9 cellular contexts compared by ENCODE assay signal in genomic region chr21:42746593-42747266, GRCh38.
A peak's percentile ranks its signal among the peaks of the same experiment; 100 is the strongest.
DNase-seq lines count a peak whose midpoint lies in the region; ATAC-seq, FAIRE-seq and TF ChIP-seq lines count a peak whose summit lies in the region.
"Had no signal": no experiment of that assay in that cellular context is flagged by ENCODE, and none has a peak within 500 bp of the region (broad histone marks: within the 10 kb centered on the region; RNA-seq: fewer than 3 reads in every experiment).

No MANE protein-coding gene starts in this region.

- H3K27ac Mint-ChIP-seq in CD4-positive, alpha-beta memory T cell: peak overlapping the region; percentile 84 to 99 (median 96)
- H3K27ac Mint-ChIP-seq in activated CD4-positive, alpha-beta T cell treated with anti-CD3 and anti-CD28 coated beads for 36 hours: peak overlapping the region; percentile 91

- H3K27me3 Mint-ChIP-seq in CD4-positive, alpha-beta memory T cell: no peaks in the 10 kb centered on the region
- no peaks in the 10 kb centered on the region for H3K27me3 Mint-ChIP-seq in activated CD4-positive, alpha-beta T cell treated with anti-CD3 and anti-CD28 coated beads for 36 hours

- peak; percentile 62 to 75 (median 67) for DNase-seq in CD4-positive, alpha-beta memory T cell
- peak; percentile 51 for DNase-seq in activated CD4-positive, alpha-beta T cell treated with anti-CD3 and anti-CD28 coated beads for 36 hours
- DNase-seq in colonic mucosa (no peak), pons (ENCODE audit: low spot score) (peak; percentile 48), epidermal melanocyte (ENCODE audit: insufficient read length, low spot score) (no peak), GM19239 (ENCODE audit: insufficient read length, low spot score) (no peak)
- DNase-seq: SJCRH30 had no signal

- H3K4me3 ChIP-seq in CD4-positive, alpha-beta memory T cell (ENCODE audit: low read length in 2 of 2): peak overlapping the region in 1 of 2 donors; percentile 5
- no peak overlapping the region for H3K4me3 ChIP-seq in colonic mucosa
- H3K4me3 ChIP-seq: SJCRH30 had no signal

- H3K9me3 Mint-ChIP-seq in CD4-positive, alpha-beta memory T cell: peaks cover 0 to 5% (median 0%) of the 10 kb centered on the region in 8 donors
- no peaks in the 10 kb centered on the region for H3K9me3 Mint-ChIP-seq in activated CD4-positive, alpha-beta T cell treated with anti-CD3 and anti-CD28 coated beads for 36 hours (ENCODE audit: low read depth)

- FAIRE-seq in GM19239 (lab: Jason Lieb, UNC): no peak

- TF ChIP-seq CTCF in colonic mucosa (IDR thresholded peaks at IDR 0.05): no peak

- peak overlapping the region; percentile 54 for H3K27ac ChIP-seq in CD4-positive, alpha-beta memory T cell (ENCODE audit: low read depth, low read length)
- peak overlapping the region; percentile 24 for H3K27ac ChIP-seq in colonic mucosa
- H3K27ac ChIP-seq: SJCRH30 had no signal

- peaks cover 9 to 38% (median 28%) of the 10 kb centered on the region in 4 donors for H3K4me1 Mint-ChIP-seq in CD4-positive, alpha-beta memory T cell
- peaks cover 19% of the 10 kb centered on the region for H3K4me1 Mint-ChIP-seq in activated CD4-positive, alpha-beta T cell treated with anti-CD3 and anti-CD28 coated beads for 36 hours

- H3K9ac ChIP-seq in colonic mucosa (ENCODE audit: low read depth in 2 of 2, low read length in 2 of 2): no peak overlapping the region

- POLR2A ChIA-PET in CD4-positive, alpha-beta memory T cell (lab: Charles Lee; ENCODE audit: partially characterized antibody): interaction anchor here (0.6 to 3.6 kb wide), 9 partner anchors 11 to 147 kb away, joined by 3 to 64 read pairs (median 4); partner anchors contain the start of gene NDUFV3
- POLR2A ChIA-PET in activated CD4-positive, alpha-beta T cell treated with anti-CD3 and anti-CD28 coated beads for 36 hours (lab: Charles Lee): interaction anchor here (2.2 kb wide), 1 partner anchor 8 kb away, joined by 8 read pairs; no protein-coding TSS in a partner anchor

- intact Hi-C loops in CD4-positive, alpha-beta memory T cell (cut with micrococcal nuclease): loop anchor here (2.0 to 5.0 kb wide), 2 partner anchors 64 to 72 kb away; no protein-coding TSS in a partner anchor
- intact Hi-C loops in activated CD4-positive, alpha-beta T cell treated with anti-CD3 and anti-CD28 coated beads for 36 hours (cut with DNase I, micrococcal nuclease): loop anchor here (5.0 kb wide), 1 partner anchor 64 kb away; no protein-coding TSS in a partner anchor
- intact Hi-C loops in colonic mucosa (cut with DNase I): loop anchor here (5.0 kb wide), 1 partner anchor 154 kb away; no protein-coding TSS in a partner anchor

- CTCF ChIA-PET in CD4-positive, alpha-beta memory T cell (lab: Charles Lee; ENCODE audit: partially characterized antibody): interaction anchor here (1.2 to 2.7 kb wide), 5 partner anchors 9 to 71 kb away, joined by 3 to 10 read pairs (median 4); no protein-coding TSS in a partner anchor
- CTCF ChIA-PET in activated CD4-positive, alpha-beta T cell treated with anti-CD3 and anti-CD28 coated beads for 36 hours (lab: Charles Lee): interaction anchor here (0.9 to 1.4 kb wide), 3 partner anchors 9 to 92 kb away, joined by 3 read pairs; no protein-coding TSS in a partner anchor

- H3K4me1 ChIP-seq in CD4-positive, alpha-beta memory T cell (ENCODE audit: insufficient read depth, low read length): peaks cover 29% of the 10 kb centered on the region
- H3K4me1 ChIP-seq in colonic mucosa: peaks cover 17% of the 10 kb centered on the region

- no peaks in the 10 kb centered on the region for H3K9me3 ChIP-seq in CD4-positive, alpha-beta memory T cell (ENCODE audit: control insufficient read depth in 1 of 2, low read length in 2 of 2)
- H3K9me3 ChIP-seq in colonic mucosa: no peaks in the 10 kb centered on the region
- H3K9me3 ChIP-seq: SJCRH30 had no signal

- H3K4me3 Mint-ChIP-seq in CD4-positive, alpha-beta memory T cell: peak overlapping the region; percentile 69 to 88 (median 76)
- peak overlapping the region; percentile 41 for H3K4me3 Mint-ChIP-seq in activated CD4-positive, alpha-beta T cell treated with anti-CD3 and anti-CD28 coated beads for 36 hours

- ATAC-seq in activated CD4-positive, alpha-beta T cell treated with anti-CD3 and anti-CD28 coated beads for 36 hours: peak; percentile 71
- ATAC-seq in GM19455 (IDR thresholded peaks at IDR 0.05; ENCODE audit: unreplicated experiment) (no peak), HG02642 (IDR thresholded peaks at IDR 0.05; ENCODE audit: poor library complexity, unreplicated experiment) (no peak)

- peaks cover 0 to 4% of the 10 kb centered on the region in 2 donors for H3K36me3 Mint-ChIP-seq in CD4-positive, alpha-beta memory T cell
- H3K36me3 Mint-ChIP-seq in activated CD4-positive, alpha-beta T cell treated with anti-CD3 and anti-CD28 coated beads for 36 hours (ENCODE audit: low read depth): no peaks in the 10 kb centered on the region

- no peaks in the 10 kb centered on the region for H3K27me3 ChIP-seq in CD4-positive, alpha-beta memory T cell (ENCODE audit: insufficient read depth, low read length)
- H3K27me3 ChIP-seq in colonic mucosa: no peaks in the 10 kb centered on the region
- H3K27me3 ChIP-seq: SJCRH30 had no signal

- no peaks in the 10 kb centered on the region for H3K36me3 ChIP-seq in CD4-positive, alpha-beta memory T cell (ENCODE audit: insufficient read depth, low read length)
- H3K36me3 ChIP-seq in colonic mucosa: no peaks in the 10 kb centered on the region
- H3K36me3 ChIP-seq: SJCRH30 had no signal

Comparison
In these comparisons a context has a peak if more than half of its experiments do, and no peak if none do; other contexts are left out.
1. DNase-seq: peak in CD4-positive, alpha-beta memory T cell (5 of 5), activated CD4-positive, alpha-beta T cell treated with anti-CD3 and anti-CD28 coated beads for 36 hours (single experiment) and pons (single experiment); none in colonic mucosa (single experiment), epidermal melanocyte (single experiment) and GM19239 (single experiment).